34 cellular contexts compared by ENCODE assay signal in genomic region chr5:145906401-145906800, GRCh38. TPM values are rescaled to one million over a fixed set of nuclear protein-coding genes. Genes with fewer than 3 reads are reported as not detected.
"Had no signal": no experiment of that assay in that cellular context is flagged by ENCODE, and none has a peak within 500 bp of the region (broad histone marks: within the 10 kb centered on the region; RNA-seq: fewer than 3 reads in every experiment).

No MANE protein-coding gene starts in this region.

- H3K4me2 ChIP-seq: hepatocyte had no signal

- H3K4me3 ChIP-seq: adrenal gland, ascending aorta, breast epithelium, esophagus muscularis mucosa, gastrocnemius medialis, hepatocyte, tibial nerve had no signal

- H2AFZ ChIP-seq: hepatocyte had no signal

- H3K4me3 Mint-ChIP-seq: activated CD4-positive, alpha-beta T cell treated with anti-CD3 and anti-CD28 coated beads for 36 hours; activated CD8-positive, alpha-beta memory T cell treated with anti-CD3 and anti-CD28 coated beads, Interleukin-2, amount 10 ng/mL, durations not matched to agents 7 days and 5 days; activated CD8-positive, alpha-beta T cell treated with anti-CD3 and anti-CD28 coated beads, Interleukin-2, amount 10 ng/mL, durations not matched to agents 7 days and 5 days; activated naive CD8-positive, alpha-beta T cell; activated T-cell treated with anti-CD3 and anti-CD28 coated beads, Interleukin-2, amount 50 U/mL, for 72 hours; dendritic cell treated with granulocyte-macrophage colony-stimulating factor and Interleukin-4, amounts not matched to agents 40 ng/mL and 50 ng/mL, for 4 days; naive B cell; neural crest cell had no signal

- DNase-seq: activated CD4-positive, alpha-beta T cell treated with anti-CD3 and anti-CD28 coated beads for 36 hours; activated CD4-positive, CD25-positive, alpha-beta regulatory T cell; activated CD8-positive, alpha-beta memory T cell treated with anti-CD3 and anti-CD28 coated beads, Interleukin-2, amount 10 ng/mL, durations not matched to agents 7 days and 5 days; activated CD8-positive, alpha-beta T cell treated with anti-CD3 and anti-CD28 coated beads, Interleukin-2, amount 10 ng/mL, durations not matched to agents 7 days and 5 days; activated naive CD4-positive, alpha-beta T cell treated with Interleukin-2 at 50 U/mL for 16 hours; activated T-cell treated with anti-CD3 and anti-CD28 coated beads, Interleukin-2, amount 50 U/mL, for 72 hours; adrenal gland; central memory CD4-positive, alpha-beta T cell; effector CD4-positive, alpha-beta T cell; gastrocnemius medialis; glutamatergic neuron; islet precursor cell; left cardiac atrium; mammary epithelial cell; naive B cell; nucleus accumbens; right cardiac atrium; stimulated activated CD4-positive, alpha-beta T cell treated with anti-CD3 and anti-CD28 coated beads, Interleukin-2, amount 100 ng/mL, for 48 hours; stimulated activated naive CD4-positive, alpha-beta T cell treated with Interleukin-2 at 50 U/mL for 16 hours; T-helper 1 cell had no signal

- H3K27ac ChIP-seq: adrenal gland, ascending aorta, breast epithelium, esophagus muscularis mucosa, gastrocnemius medialis, hepatocyte, tibial nerve had no signal

- H3K9me3 Mint-ChIP-seq: dendritic cell treated with granulocyte-macrophage colony-stimulating factor and Interleukin-4, amounts not matched to agents 40 ng/mL and 50 ng/mL, for 4 days; neural crest cell had no signal

- H3K4me1 ChIP-seq: adrenal gland, ascending aorta, breast epithelium, esophagus muscularis mucosa, gastrocnemius medialis, tibial nerve had no signal

- H3K36me3 Mint-ChIP-seq: activated CD8-positive, alpha-beta memory T cell treated with anti-CD3 and anti-CD28 coated beads, Interleukin-2, amount 10 ng/mL, durations not matched to agents 7 days and 5 days; activated naive CD8-positive, alpha-beta T cell; naive B cell had no signal

- H3K9me3 ChIP-seq: adrenal gland, ascending aorta, breast epithelium, esophagus muscularis mucosa, gastrocnemius medialis, tibial nerve had no signal

- H3K79me2 ChIP-seq: hepatocyte had no signal

- H3K27me3 ChIP-seq: adrenal gland, ascending aorta, breast epithelium, esophagus muscularis mucosa, gastrocnemius medialis, hepatocyte, tibial nerve had no signal

- H3K36me3 ChIP-seq: adrenal gland, ascending aorta, breast epithelium, esophagus muscularis mucosa, gastrocnemius medialis, tibial nerve had no signal

- H3K4me1 Mint-ChIP-seq: activated CD8-positive, alpha-beta memory T cell treated with anti-CD3 and anti-CD28 coated beads, Interleukin-2, amount 10 ng/mL, durations not matched to agents 7 days and 5 days; naive B cell; neural crest cell had no signal

- ATAC-seq: activated CD4-positive, alpha-beta T cell treated with anti-CD3 and anti-CD28 coated beads for 36 hours; activated CD8-positive, alpha-beta memory T cell treated with anti-CD3 and anti-CD28 coated beads, Interleukin-2, amount 10 ng/mL, durations not matched to agents 7 days and 5 days; activated CD8-positive, alpha-beta T cell treated with anti-CD3 and anti-CD28 coated beads, Interleukin-2, amount 10 ng/mL, durations not matched to agents 7 days and 5 days; activated T-cell treated with anti-CD3 and anti-CD28 coated beads, Interleukin-2, amount 50 U/mL, for 72 hours; gastrocnemius medialis; left cardiac atrium; right cardiac atrium had no signal

- H3K27ac Mint-ChIP-seq: activated CD4-positive, alpha-beta T cell treated with anti-CD3 and anti-CD28 coated beads for 36 hours; activated CD8-positive, alpha-beta memory T cell treated with anti-CD3 and anti-CD28 coated beads, Interleukin-2, amount 10 ng/mL, durations not matched to agents 7 days and 5 days; activated CD8-positive, alpha-beta T cell treated with anti-CD3 and anti-CD28 coated beads, Interleukin-2, amount 10 ng/mL, durations not matched to agents 7 days and 5 days; activated naive CD8-positive, alpha-beta T cell; activated T-cell treated with anti-CD3 and anti-CD28 coated beads, Interleukin-2, amount 50 U/mL, for 72 hours; dendritic cell treated with granulocyte-macrophage colony-stimulating factor and Interleukin-4, amounts not matched to agents 40 ng/mL and 50 ng/mL, for 4 days; naive B cell had no signal

RNA-seq across cellular contexts. Expression of gene SH3RF2, which starts 30.0 kb away (rescaled TPM):
- total RNA-seq: activated CD8-positive, alpha-beta T cell treated with anti-CD3 and anti-CD28 coated beads, Interleukin-2, amount 10 ng/mL, durations not matched to agents 7 days and 5 days had no signal

RNA-seq across cellular contexts. Expression of gene GRXCR2, which starts 33.6 kb away (rescaled TPM):
- total RNA-seq: activated CD4-positive, alpha-beta T cell treated with anti-CD3 and anti-CD28 coated beads for 36 hours; activated CD8-positive, alpha-beta memory T cell treated with anti-CD3 and anti-CD28 coated beads, Interleukin-2, amount 10 ng/mL, durations not matched to agents 7 days and 5 days; activated CD8-positive, alpha-beta T cell treated with anti-CD3 and anti-CD28 coated beads, Interleukin-2, amount 10 ng/mL, durations not matched to agents 7 days and 5 days; activated T-cell treated with anti-CD3 and anti-CD28 coated beads, Interleukin-2, amount 50 U/mL, for 72 hours; adrenal gland; ascending aorta; esophagus muscularis mucosa; gastrocnemius medialis; hepatocyte; liver; mammary epithelial cell; mucosa of gallbladder; neural crest cell; pulmonary artery endothelial cell; skeletal muscle tissue; temporal lobe; tibial nerve; ureter had no signal
- polyA plus RNA-seq: adrenal gland, hepatocyte, liver, mammary epithelial cell had no signal
